17 cellular contexts compared by ENCODE assay signal in genomic region chr2:16763493-16763899, GRCh38.
DNase-seq lines count a peak whose midpoint lies in the region; ATAC-seq, FAIRE-seq and TF ChIP-seq lines count a peak whose summit lies in the region.
"Had no signal": no experiment of that assay in that cellular context is flagged by ENCODE, and none has a peak within 500 bp of the region (broad histone marks: within the 10 kb centered on the region; RNA-seq: fewer than 3 reads in every experiment).

No MANE protein-coding gene starts in this region.

- H3K79me2 ChIP-seq in osteoblast (ENCODE audit: insufficient read depth, low read length): no peaks in the 10 kb centered on the region

- TF ChIP-seq CTCF in A549 (IDR thresholded peaks at IDR 0.05) (no peak), left lung (IDR thresholded peaks at IDR 0.05) (no peak), coronary artery (IDR thresholded peaks at IDR 0.05) (no peak), osteoblast (IDR thresholded peaks at IDR 0.05; ENCODE audit: extremely low read depth, low read depth, low read length) (no peak)

- POLR2A ChIA-PET in A549 (lab: Yijun Ruan, JAX): no interaction called here

- no peak for TF ChIP-seq POLR2A in A549 (IDR thresholded peaks at IDR 0.05; ENCODE audit: low read length)

- H3K27ac ChIP-seq in A549: no peak overlapping the region
- H3K27ac ChIP-seq in left lung: peak overlapping the region in 1 of 2 donors; percentile 57
- no peak overlapping the region for H3K27ac ChIP-seq in coronary artery
- no peak overlapping the region for H3K27ac ChIP-seq in osteoblast (ENCODE audit: low read depth, low read length)

- H3K27me3 Mint-ChIP-seq in IgD-negative memory B cell: peaks cover 4% of the 10 kb centered on the region
- H3K27me3 Mint-ChIP-seq in activated T-cell treated with anti-CD3 and anti-CD28 coated beads, Interleukin-2, amount 50 U/mL, for 4 hours (ENCODE audit: low read depth): peaks cover 2% of the 10 kb centered on the region
- H3K27me3 Mint-ChIP-seq: activated T-helper 17 cell treated with anti-CD3 and anti-CD28 coated beads, Interleukin-2, amount 50 U/mL, for 72 hours had no signal

- no peaks in the 10 kb centered on the region for H4K20me1 ChIP-seq in osteoblast (ENCODE audit: insufficient read depth, low read length)

- H3K9me3 Mint-ChIP-seq in IgD-negative memory B cell: peaks cover 0 to 10% (median 0%) of the 10 kb centered on the region in 3 donors
- no peaks in the 10 kb centered on the region for H3K9me3 Mint-ChIP-seq in stimulated activated effector memory CD8-positive, alpha-beta T cell treated with anti-CD3 and anti-CD28 coated beads, Interleukin-12 subunit alpha, Interleukin-12 subunit beta, amount 100 ng/mL, for 72 hours
- H3K9me3 Mint-ChIP-seq in activated T-cell treated with anti-CD3 and anti-CD28 coated beads, Interleukin-2, amount 50 U/mL, for 4 hours: no peaks in the 10 kb centered on the region
- H3K9me3 Mint-ChIP-seq: activated T-helper 17 cell treated with anti-CD3 and anti-CD28 coated beads, Interleukin-2, amount 50 U/mL, for 72 hours had no signal

- no peak for TF ChIP-seq RAD21 in A549 (conservative IDR thresholded peaks at IDR 0.05 in 1 of 2, IDR thresholded peaks at IDR 0.05 in 1 of 2)

- intact Hi-C loops in left lung (cut with DNase I): no loop called here

- CTCF ChIA-PET in A549 (lab: Yijun Ruan, JAX): interaction anchor here (1.0 to 1.4 kb wide), 2 partner anchors 9 to 146 kb away, joined by 3 read pairs; no protein-coding TSS in a partner anchor

- no peak for FAIRE-seq in A549 (lab: Jason Lieb, UNC)

- DNase-seq in A549 (ENCODE audit: low read depth in 1 of 2, low spot score in 1 of 2): peak in 1 of 2 experiments; percentile 9
- peak; percentile 85 for DNase-seq in SIG-M5 treated with dmso at 0.1 percent for 504 hours (lab: John Stamatoyannopoulos, UW; ENCODE audit: unreplicated experiment)
- no peak for DNase-seq in left lung
- DNase-seq in coronary artery (ENCODE audit: low spot score): no peak
- DNase-seq in osteoblast (ENCODE audit: insufficient read length, low spot score, missing footprints): no peak
- no peak for DNase-seq in stimulated activated effector memory CD8-positive, alpha-beta T cell treated with anti-CD3 and anti-CD28 coated beads, Interleukin-12 subunit alpha, Interleukin-12 subunit beta, amount 100 ng/mL, for 72 hours (ENCODE audit: low spot score in 2 of 2)
- no peak for DNase-seq in activated T-cell treated with anti-CD3 and anti-CD28 coated beads, Interleukin-2, amount 50 U/mL, for 4 hours
- DNase-seq: ACHN; activated CD8-positive, alpha-beta T cell treated with anti-CD3 and anti-CD28 coated beads, Interleukin-2, amount 10 ng/mL, durations not matched to agents 7 days and 5 days; COR-L47; erythroblast; HFFc6; NCI-H2029; NCI-H82; substantia nigra had no signal

- no peak overlapping the region for H2AFZ ChIP-seq in osteoblast (ENCODE audit: low read length)

- no peaks in the 10 kb centered on the region for H3K36me3 Mint-ChIP-seq in IgD-negative memory B cell
- no peaks in the 10 kb centered on the region for H3K36me3 Mint-ChIP-seq in stimulated activated effector memory CD8-positive, alpha-beta T cell treated with anti-CD3 and anti-CD28 coated beads, Interleukin-12 subunit alpha, Interleukin-12 subunit beta, amount 100 ng/mL, for 72 hours
- no peaks in the 10 kb centered on the region for H3K36me3 Mint-ChIP-seq in activated T-cell treated with anti-CD3 and anti-CD28 coated beads, Interleukin-2, amount 50 U/mL, for 4 hours (ENCODE audit: insufficient read depth)

- peaks cover 4 to 13% (median 9%) of the 10 kb centered on the region in 3 donors for H3K4me1 Mint-ChIP-seq in IgD-negative memory B cell
- peaks cover 8% of the 10 kb centered on the region for H3K4me1 Mint-ChIP-seq in stimulated activated effector memory CD8-positive, alpha-beta T cell treated with anti-CD3 and anti-CD28 coated beads, Interleukin-12 subunit alpha, Interleukin-12 subunit beta, amount 100 ng/mL, for 72 hours
- no peaks in the 10 kb centered on the region for H3K4me1 Mint-ChIP-seq in activated T-cell treated with anti-CD3 and anti-CD28 coated beads, Interleukin-2, amount 50 U/mL, for 4 hours (ENCODE audit: low read depth)
- H3K4me1 Mint-ChIP-seq: activated T-helper 17 cell treated with anti-CD3 and anti-CD28 coated beads, Interleukin-2, amount 50 U/mL, for 72 hours had no signal

- no peak overlapping the region for H3K4me3 ChIP-seq in A549
- H3K4me3 ChIP-seq in left lung: peak overlapping the region in 1 of 2 donors; percentile 23
- no peak overlapping the region for H3K4me3 ChIP-seq in coronary artery
- no peak overlapping the region for H3K4me3 ChIP-seq in osteoblast (ENCODE audit: insufficient read depth, low read length)

- H3K4me3 Mint-ChIP-seq in IgD-negative memory B cell: peak overlapping the region in 3 of 4 donors; percentile 43 to 86 (median 71)
- H3K4me3 Mint-ChIP-seq in stimulated activated effector memory CD8-positive, alpha-beta T cell treated with anti-CD3 and anti-CD28 coated beads, Interleukin-12 subunit alpha, Interleukin-12 subunit beta, amount 100 ng/mL, for 72 hours: no peak overlapping the region
- H3K4me3 Mint-ChIP-seq in activated T-cell treated with anti-CD3 and anti-CD28 coated beads, Interleukin-2, amount 50 U/mL, for 4 hours: no peak overlapping the region
- H3K4me3 Mint-ChIP-seq: activated CD8-positive, alpha-beta T cell treated with anti-CD3 and anti-CD28 coated beads, Interleukin-2, amount 10 ng/mL, durations not matched to agents 7 days and 5 days; activated T-helper 17 cell treated with anti-CD3 and anti-CD28 coated beads, Interleukin-2, amount 50 U/mL, for 72 hours; HFFc6 had no signal

- ATAC-seq in A549 (peak; percentile 40 to 50; a peak in 3 of 6 replicates), left lung (peak; percentile 74)
- no peak for ATAC-seq in stimulated activated effector memory CD8-positive, alpha-beta T cell treated with anti-CD3 and anti-CD28 coated beads, Interleukin-12 subunit alpha, Interleukin-12 subunit beta, amount 100 ng/mL, for 72 hours
- ATAC-seq in activated T-cell treated with anti-CD3 and anti-CD28 coated beads, Interleukin-2, amount 50 U/mL, for 4 hours: no peak
- ATAC-seq: activated CD8-positive, alpha-beta T cell treated with anti-CD3 and anti-CD28 coated beads, Interleukin-2, amount 10 ng/mL, durations not matched to agents 7 days and 5 days; activated T-helper 17 cell treated with anti-CD3 and anti-CD28 coated beads, Interleukin-2, amount 50 U/mL, for 72 hours had no signal

- no peak for TF ChIP-seq EP300 in A549 (IDR thresholded peaks at IDR 0.05)

- H3K36me3 ChIP-seq in left lung (no peaks in the 10 kb centered on the region), osteoblast (ENCODE audit: insufficient read depth, low read length) (no peaks in the 10 kb centered on the region)

- peak overlapping the region in 1 of 3 donors; percentile 55 for H3K27ac Mint-ChIP-seq in IgD-negative memory B cell
- no peak overlapping the region for H3K27ac Mint-ChIP-seq in stimulated activated effector memory CD8-positive, alpha-beta T cell treated with anti-CD3 and anti-CD28 coated beads, Interleukin-12 subunit alpha, Interleukin-12 subunit beta, amount 100 ng/mL, for 72 hours
- H3K27ac Mint-ChIP-seq: activated CD8-positive, alpha-beta T cell treated with anti-CD3 and anti-CD28 coated beads, Interleukin-2, amount 10 ng/mL, durations not matched to agents 7 days and 5 days; activated T-helper 17 cell treated with anti-CD3 and anti-CD28 coated beads, Interleukin-2, amount 50 U/mL, for 72 hours; HFFc6 had no signal

- no peaks in the 10 kb centered on the region for H3K4me1 ChIP-seq in A549
- peaks cover 0 to 24% of the 10 kb centered on the region in 2 donors for H3K4me1 ChIP-seq in left lung
- H3K4me1 ChIP-seq in osteoblast (ENCODE audit: insufficient read depth, low read length): no peaks in the 10 kb centered on the region

- H3K4me2 ChIP-seq in A549: peak overlapping the region; percentile 28; the same call in 1 of the 3 replicates
- H3K4me2 ChIP-seq in osteoblast (ENCODE audit: insufficient read depth, low read length): no peak overlapping the region

- WGBS in A549 (ENCODE audit: missing lambda C conversion rate): 11% methylated on average over 4 of the region's 4 CpGs

- H3K27me3 ChIP-seq in left lung (no peaks in the 10 kb centered on the region), osteoblast (ENCODE audit: insufficient read depth, low read length) (no peaks in the 10 kb centered on the region)

- H3K9me3 ChIP-seq in A549 (no peaks in the 10 kb centered on the region), left lung (no peaks in the 10 kb centered on the region), osteoblast (ENCODE audit: low read depth, low read length) (no peaks in the 10 kb centered on the region)

TF ChIP-seq in A549, 52 proteins besides CTCF, POLR2A, EP300 and RAD21:
- TF ChIP-seq CEBPB (IDR thresholded peaks at IDR 0.05) (peak; percentile 7 to 49; a peak in 3 of 4 replicates), ATOH8 (CRISPR knock-in tag; IDR thresholded peaks at IDR 0.05; ENCODE audit: low read depth) (no peak)

Comparison
In these comparisons a context has a peak if more than half of its experiments do, and no peak if none do; other contexts are left out.
1. ATAC-seq: peak in A549 (2 of 2) and left lung (single experiment); none in stimulated activated effector memory CD8-positive, alpha-beta T cell treated with anti-CD3 and anti-CD28 coated beads, Interleukin-12 subunit alpha, Interleukin-12 subunit beta, amount 100 ng/mL, for 72 hours (single experiment) and activated T-cell treated with anti-CD3 and anti-CD28 coated beads, Interleukin-2, amount 50 U/mL, for 4 hours (0 of 2).
2. H3K4me3 Mint-ChIP-seq: peak in IgD-negative memory B cell (3 of 4); none in stimulated activated effector memory CD8-positive, alpha-beta T cell treated with anti-CD3 and anti-CD28 coated beads, Interleukin-12 subunit alpha, Interleukin-12 subunit beta, amount 100 ng/mL, for 72 hours (single experiment) and activated T-cell treated with anti-CD3 and anti-CD28 coated beads, Interleukin-2, amount 50 U/mL, for 4 hours (single experiment).